In genomic region chr12:9134981-9135628, GRCh38 we compare ENCODE assay signal across 1 cellular context.
TF ChIP-seq lines count a peak whose summit lies in the region.

No MANE protein-coding gene starts in this region.

TF ChIP-seq in Ishikawa, 13 proteins besides CTCF, POLR2A, EP300 and RAD21 (continued from another document):
- TF ChIP-seq REST (IDR thresholded peaks at IDR 0.05; ENCODE audit: low read depth), result no peak
- TF ChIP-seq TCF12 (IDR thresholded peaks at IDR 0.05; ENCODE audit: low read depth), result no peak
- TF ChIP-seq NFIC (IDR thresholded peaks at IDR 0.05), result no peak
- no peak for TF ChIP-seq YY1 (IDR thresholded peaks at IDR 0.05; ENCODE audit: low read depth)
- TF ChIP-seq TAF1 (IDR thresholded peaks at IDR 0.05; ENCODE audit: low read depth), result no peak
- TF ChIP-seq EGR1 (IDR thresholded peaks at IDR 0.05), result no peak
- TF ChIP-seq FOXM1 (IDR thresholded peaks at IDR 0.05; ENCODE audit: borderline replicate concordance, low read depth), result no peak
- TF ChIP-seq MAX (IDR thresholded peaks at IDR 0.05), result no peak
- TF ChIP-seq ZBTB7A (IDR thresholded peaks at IDR 0.05; ENCODE audit: low read depth), result no peak
- no peak for TF ChIP-seq TEAD4 (IDR thresholded peaks at IDR 0.05)
- TF ChIP-seq USF1 (IDR thresholded peaks at IDR 0.05), result no peak
- no peak for TF ChIP-seq CEBPB (IDR thresholded peaks at IDR 0.05)
